21 cellular contexts compared by ENCODE assay signal in the genomic region with DNA sequence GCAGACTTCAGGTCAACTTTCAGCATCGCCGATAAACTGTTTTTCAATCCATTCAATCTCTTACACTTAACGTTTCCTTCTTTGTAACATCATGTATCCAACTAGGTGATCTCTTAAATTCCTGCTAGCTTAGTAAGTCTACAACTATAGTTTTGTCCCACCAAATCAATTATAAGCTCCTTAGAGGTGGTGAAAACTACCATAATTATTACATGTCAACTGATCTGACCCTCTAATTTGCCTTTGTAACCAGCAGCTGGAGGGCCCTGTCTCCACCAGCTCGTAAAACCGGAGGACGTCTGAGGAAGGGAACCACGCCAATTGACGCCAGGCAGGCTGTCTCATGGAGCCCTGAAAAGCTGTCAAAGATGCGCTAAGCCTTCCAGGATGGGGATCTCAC.
"Had no signal": no experiment of that assay in that cellular context is flagged by ENCODE, and none has a peak within 500 bp of the region (broad histone marks: within the 10 kb centered on the region; RNA-seq: fewer than 3 reads in every experiment).

No MANE protein-coding gene starts in this region.

- DNase-seq: activated B cell treated with CpG ODN at 0.5 μM for 24 hours; activated CD4-positive, alpha-beta T cell treated with anti-CD3 and anti-CD28 coated beads for 48 hours; activated CD4-positive, alpha-beta T cell treated with anti-CD3 and anti-CD28 coated beads, Interleukin-2, amount 50 U/mL, for 1 hour; activated CD4-positive, alpha-beta T cell treated with anti-CD3 and anti-CD28 coated beads, Interleukin-2, amount 50 U/mL, for 48 hours; activated CD8-positive, alpha-beta memory T cell treated with anti-CD3 and anti-CD28 coated beads for 24 hours; activated CD8-positive, alpha-beta T cell treated with anti-CD3 and anti-CD28 coated beads for 36 hours; activated effector memory CD4-positive, alpha-beta T cell treated with Interleukin-2 at 50 U/mL for 16 hours; activated gamma-delta T cell treated with Interleukin-2 at 50 U/mL for 16 hours; activated naive CD4-positive, alpha-beta T cell treated with anti-CD3 and anti-CD28 coated beads, Interleukin-2, amount 50 U/mL, for 16 hours; activated naive CD4-positive, alpha-beta T cell treated with Interleukin-2 at 50 U/mL for 16 hours; activated T-cell treated with anti-CD3 and anti-CD28 coated beads, Interleukin-2, amount 50 U/mL, for 4 hours; amniotic stem cell; anterior cingulate cortex; brain microvascular endothelial cell; dorsolateral prefrontal cortex; effector memory CD4-positive, alpha-beta T cell; endodermal cell; foreskin fibroblast; head of caudate nucleus; T1000; WERI-Rb-1 had no signal
